ENCODE assay signal across 19 cellular contexts in genomic region chr19:46907880-46908279, GRCh38. TPM values are rescaled to one million over a fixed set of nuclear protein-coding genes. Genes with fewer than 3 reads are reported as not detected.
DNase-seq lines count a peak whose midpoint lies in the region; ATAC-seq and TF ChIP-seq lines count a peak whose summit lies in the region.
"Had no signal": no experiment of that assay in that cellular context is flagged by ENCODE, and none has a peak within 500 bp of the region (broad histone marks: within the 10 kb centered on the region; RNA-seq: fewer than 3 reads in every experiment).

No MANE protein-coding gene starts in this region.

- no peak overlapping the region for H3K4me3 ChIP-seq in parathyroid adenoma (ENCODE audit: low read depth, low read length)
- H3K4me3 ChIP-seq: K562 had no signal

- H3K36me3 ChIP-seq in parathyroid adenoma (ENCODE audit: control insufficient read depth, insufficient read depth, low read length), result no peaks in the 10 kb centered on the region

- no peak overlapping the region for H3K9ac ChIP-seq in parathyroid adenoma

- H3K4me1 ChIP-seq in parathyroid adenoma, result peaks cover 25% of the 10 kb centered on the region

- TF ChIP-seq CTCF in parathyroid adenoma (IDR thresholded peaks at IDR 0.05), result no peak

- no peaks in the 10 kb centered on the region for H3K9me3 ChIP-seq in parathyroid adenoma (ENCODE audit: control insufficient read depth, low read length)

- ATAC-seq in left cardiac atrium, result peak in 1 of 2 donors; percentile 70
- ATAC-seq: K562 had no signal

- H3K79me2 ChIP-seq in parathyroid adenoma, result peaks cover 57% of the 10 kb centered on the region

- no peak overlapping the region for H2AFZ ChIP-seq in parathyroid adenoma

- H3K27me3 ChIP-seq in parathyroid adenoma (ENCODE audit: control insufficient read depth, insufficient read depth, low read length), result no peaks in the 10 kb centered on the region

- no peak overlapping the region for H3K27ac ChIP-seq in parathyroid adenoma
- H3K27ac ChIP-seq: C4-2B, HL-60 had no signal

- intact Hi-C loops in left cardiac atrium (cut with DNase I), result no loop called here

- DNase-seq in Ammon's horn (ENCODE audit: low spot score), result peak; percentile 69
- peak; percentile 56 for DNase-seq in cerebellar cortex (ENCODE audit: low spot score)
- DNase-seq in left cardiac atrium, result peak; percentile 35
- DNase-seq in stimulated activated CD4-positive, alpha-beta T cell treated with anti-CD3 and anti-CD28 coated beads, Interleukin-4, amount 100 ng/mL, for 4 hours, result no peak
- no peak for DNase-seq in NCI-H748 (lab: John Stamatoyannopoulos, UW; ENCODE audit: unreplicated experiment)
- no peak for DNase-seq in DMS79 treated with DMSO at 0.1 percent for 48 hours (lab: John Stamatoyannopoulos, UW)
- no peak for DNase-seq in stimulated activated naive CD4-positive, alpha-beta T cell (lab: John Stamatoyannopoulos, UW)
- DNase-seq: DMS79, GDM1, GOT3, NCI-H1048, NCI-H1694, NCI-H2107, NCI-H226, NCI-H69 had no signal

- H3K4me2 ChIP-seq in parathyroid adenoma (ENCODE audit: low read length), result peak overlapping the region; percentile 28

RNA-seq across cellular contexts. Expression of gene ARHGAP35, which starts 47.1 kb away (rescaled TPM):
- 10 to 100 TPM; 68.2 to 68.5 TPM for total RNA-seq in left cardiac atrium

RNA-seq across cellular contexts. Expression of gene AP2S1, which starts 57.2 kb away (rescaled TPM):
- 100 to 1,000 TPM; 109 to 110 TPM for total RNA-seq in left cardiac atrium

Comparison
In these comparisons a context has a peak if more than half of its experiments do, and no peak if none do; other contexts are left out.
1. DNase-seq: peak in Ammon's horn (single experiment), cerebellar cortex (single experiment) and left cardiac atrium (single experiment); none in stimulated activated CD4-positive, alpha-beta T cell treated with anti-CD3 and anti-CD28 coated beads, Interleukin-4, amount 100 ng/mL, for 4 hours (0 of 2), NCI-H748 (single experiment), DMS79 treated with DMSO at 0.1 percent for 48 hours (single experiment) and stimulated activated naive CD4-positive, alpha-beta T cell (0 of 6).